ENCODE assay signal across 13 cellular contexts in genomic region chr22:43085658-43086606, GRCh38. TPM values are rescaled to one million over a fixed set of nuclear protein-coding genes. Genes with fewer than 3 reads are reported as not detected.
DNase-seq lines count a peak whose midpoint lies in the region; ATAC-seq, FAIRE-seq and TF ChIP-seq lines count a peak whose summit lies in the region.
"Had no signal": no experiment of that assay in that cellular context is flagged by ENCODE, and none has a peak within 500 bp of the region (broad histone marks: within the 10 kb centered on the region; RNA-seq: fewer than 3 reads in every experiment).

No MANE protein-coding gene starts in this region.

- H3K4me1 Mint-ChIP-seq in CD8-positive, alpha-beta T cell (ENCODE audit: low read depth) = peaks cover 25% of the 10 kb centered on the region
- H3K4me1 Mint-ChIP-seq in activated CD8-positive, alpha-beta T cell treated with anti-CD3 and anti-CD28 coated beads, Interleukin-2, amount 10 ng/mL, durations not matched to agents 7 days and 5 days (ENCODE audit: low read depth) = peaks cover 28% of the 10 kb centered on the region

- no peak overlapping the region for H3K27ac ChIP-seq in CD8-positive, alpha-beta T cell (ENCODE audit: low read depth, low read length)
- H3K27ac ChIP-seq: gastroesophageal sphincter had no signal

- no peak for TF ChIP-seq CTCF in CD8-positive, alpha-beta T cell (IDR thresholded peaks at IDR 0.05)

- H3K4me3 Mint-ChIP-seq in CD8-positive, alpha-beta T cell = peak overlapping the region; percentile 42
- no peak overlapping the region for H3K4me3 Mint-ChIP-seq in activated CD8-positive, alpha-beta T cell treated with anti-CD3 and anti-CD28 coated beads, Interleukin-2, amount 10 ng/mL, durations not matched to agents 7 days and 5 days

- intact Hi-C loops in CD8-positive, alpha-beta T cell (cut with DNase I, micrococcal nuclease) = no loop called here
- intact Hi-C loops in left colon (cut with DNase I, micrococcal nuclease) = no loop called here

- POLR2A ChIA-PET in CD8-positive, alpha-beta T cell (lab: Charles Lee) = interaction anchor here (1.2 kb wide), 1 partner anchor 52 kb away, joined by 3 read pairs; no protein-coding TSS in a partner anchor
- POLR2A ChIA-PET in activated CD8-positive, alpha-beta T cell treated with anti-CD3 and anti-CD28 coated beads, Interleukin-2, amount 10 ng/mL, durations not matched to agents 7 days and 5 days (lab: Charles Lee) = interaction anchor here (1.3 kb wide), 1 partner anchor 10 kb away, joined by 4 read pairs; no protein-coding TSS in a partner anchor

- H3K9me3 Mint-ChIP-seq in CD8-positive, alpha-beta T cell = no peaks in the 10 kb centered on the region
- no peaks in the 10 kb centered on the region for H3K9me3 Mint-ChIP-seq in activated CD8-positive, alpha-beta T cell treated with anti-CD3 and anti-CD28 coated beads, Interleukin-2, amount 10 ng/mL, durations not matched to agents 7 days and 5 days (ENCODE audit: insufficient read depth)

- H3K27me3 ChIP-seq in CD8-positive, alpha-beta T cell (ENCODE audit: insufficient read depth, low read length) = no peaks in the 10 kb centered on the region
- H3K27me3 ChIP-seq: gastroesophageal sphincter had no signal

- H3K9me3 ChIP-seq in CD8-positive, alpha-beta T cell (ENCODE audit: low read length) = no peaks in the 10 kb centered on the region
- H3K9me3 ChIP-seq: gastroesophageal sphincter had no signal

- H3K27me3 Mint-ChIP-seq in CD8-positive, alpha-beta T cell (ENCODE audit: low read depth) = no peaks in the 10 kb centered on the region
- H3K27me3 Mint-ChIP-seq in activated CD8-positive, alpha-beta T cell treated with anti-CD3 and anti-CD28 coated beads, Interleukin-2, amount 10 ng/mL, durations not matched to agents 7 days and 5 days (ENCODE audit: low read depth) = no peaks in the 10 kb centered on the region

- DNase-seq in CD8-positive, alpha-beta T cell = peak in 2 of 7 experiments; percentile 12 to 61
- DNase-seq in GM18507 (ENCODE audit: extremely low spot score, insufficient read length, low read depth) (peak; percentile 39), left colon (peak in 1 of 2 donors; percentile 43), HCEC 1CT (no peak)
- DNase-seq in activated CD8-positive, alpha-beta T cell treated with anti-CD3 and anti-CD28 coated beads, Interleukin-2, amount 10 ng/mL, durations not matched to agents 7 days and 5 days = no peak
- no peak for DNase-seq in activated effector memory CD4-positive, alpha-beta T cell treated with Interleukin-2 at 50 U/mL for 16 hours
- DNase-seq: GDM1, KG1, NCI-H2081 had no signal

- CTCF ChIA-PET in CD8-positive, alpha-beta T cell (lab: Charles Lee) = interaction anchor here (0.8 kb wide), 1 partner anchor 41 kb away, joined by 4 read pairs; no protein-coding TSS in a partner anchor
- CTCF ChIA-PET in activated CD8-positive, alpha-beta T cell treated with anti-CD3 and anti-CD28 coated beads, Interleukin-2, amount 10 ng/mL, durations not matched to agents 7 days and 5 days (lab: Charles Lee) = interaction anchor here (0.8 to 0.9 kb wide), 2 partner anchors 25 to 102 kb away, joined by 4 to 5 read pairs; no protein-coding TSS in a partner anchor

- ATAC-seq in CD8-positive, alpha-beta T cell = peak; percentile 27
- no peak for ATAC-seq in activated CD8-positive, alpha-beta T cell treated with anti-CD3 and anti-CD28 coated beads, Interleukin-2, amount 10 ng/mL, durations not matched to agents 7 days and 5 days
- ATAC-seq in left colon (peak; percentile 40), esophagus mucosa (no peak)
- ATAC-seq: gastroesophageal sphincter had no signal

- H3K4me1 ChIP-seq in CD8-positive, alpha-beta T cell (ENCODE audit: insufficient read depth, low read length) = peaks cover 8% of the 10 kb centered on the region

- H3K27ac Mint-ChIP-seq in CD8-positive, alpha-beta T cell = peak overlapping the region; percentile 82
- H3K27ac Mint-ChIP-seq in activated CD8-positive, alpha-beta T cell treated with anti-CD3 and anti-CD28 coated beads, Interleukin-2, amount 10 ng/mL, durations not matched to agents 7 days and 5 days = peak overlapping the region; percentile 51

- FAIRE-seq in GM18507 (lab: Jason Lieb, UNC) = peak; percentile 86
- FAIRE-seq: keratinocyte had no signal

- no peaks in the 10 kb centered on the region for H3K36me3 ChIP-seq in CD8-positive, alpha-beta T cell (ENCODE audit: insufficient read depth, low read length)
- H3K36me3 ChIP-seq: gastroesophageal sphincter had no signal

- peaks cover 10% of the 10 kb centered on the region for H3K36me3 Mint-ChIP-seq in CD8-positive, alpha-beta T cell
- H3K36me3 Mint-ChIP-seq in activated CD8-positive, alpha-beta T cell treated with anti-CD3 and anti-CD28 coated beads, Interleukin-2, amount 10 ng/mL, durations not matched to agents 7 days and 5 days (ENCODE audit: low read depth) = peaks cover 11% of the 10 kb centered on the region

- H3K4me3 ChIP-seq in CD8-positive, alpha-beta T cell (ENCODE audit: low read depth, low read length) = no peak overlapping the region
- H3K4me3 ChIP-seq: gastroesophageal sphincter had no signal

RNA-seq across cellular contexts. Expression of gene TTLL1, which starts 3.3 kb away (rescaled TPM):
- total RNA-seq in CD8-positive, alpha-beta T cell = 1 to 10 TPM; 3.5 to 3.9 TPM
- total RNA-seq in activated CD8-positive, alpha-beta T cell treated with anti-CD3 and anti-CD28 coated beads, Interleukin-2, amount 10 ng/mL, durations not matched to agents 7 days and 5 days = 1 to 10 TPM; 8.0 to 8.7 TPM
- total RNA-seq in left colon (1 to 10 TPM; 2.1 to 3.2 TPM), esophagus mucosa (4.7 TPM)

RNA-seq across cellular contexts. Expression of gene BIK, which starts 24.6 kb away (rescaled TPM):
- 1 to 10 TPM; 5.3 to 6.1 TPM for total RNA-seq in CD8-positive, alpha-beta T cell
- total RNA-seq in activated CD8-positive, alpha-beta T cell treated with anti-CD3 and anti-CD28 coated beads, Interleukin-2, amount 10 ng/mL, durations not matched to agents 7 days and 5 days = 1 to 10 TPM; 1.7 to 2.0 TPM
- 10 to 100 TPM; 22.6 to 23.0 TPM for total RNA-seq in left colon
- 22.9 TPM for total RNA-seq in esophagus mucosa
- total RNA-seq: myocyte had no signal

RNA-seq across cellular contexts. Expression of gene MCAT, which starts 57.3 kb away (rescaled TPM):
- total RNA-seq in CD8-positive, alpha-beta T cell = 1 to 10 TPM; 5.9 to 7.8 TPM
- total RNA-seq in activated CD8-positive, alpha-beta T cell treated with anti-CD3 and anti-CD28 coated beads, Interleukin-2, amount 10 ng/mL, durations not matched to agents 7 days and 5 days = 10 to 100 TPM; 10.9 to 11.6 TPM
- 10 to 100 TPM; 15.2 to 19.7 TPM for total RNA-seq in left colon
- total RNA-seq in esophagus mucosa = 14.9 TPM

Comparison
In these comparisons a context has a peak if more than half of its experiments do, and no peak if none do; other contexts are left out.
1. ATAC-seq: peak in CD8-positive, alpha-beta T cell (single experiment) and left colon (single experiment); none in activated CD8-positive, alpha-beta T cell treated with anti-CD3 and anti-CD28 coated beads, Interleukin-2, amount 10 ng/mL, durations not matched to agents 7 days and 5 days (single experiment) and esophagus mucosa (single experiment).